Comparison of ENCODE assay signal across 17 cellular contexts in the genomic region with DNA sequence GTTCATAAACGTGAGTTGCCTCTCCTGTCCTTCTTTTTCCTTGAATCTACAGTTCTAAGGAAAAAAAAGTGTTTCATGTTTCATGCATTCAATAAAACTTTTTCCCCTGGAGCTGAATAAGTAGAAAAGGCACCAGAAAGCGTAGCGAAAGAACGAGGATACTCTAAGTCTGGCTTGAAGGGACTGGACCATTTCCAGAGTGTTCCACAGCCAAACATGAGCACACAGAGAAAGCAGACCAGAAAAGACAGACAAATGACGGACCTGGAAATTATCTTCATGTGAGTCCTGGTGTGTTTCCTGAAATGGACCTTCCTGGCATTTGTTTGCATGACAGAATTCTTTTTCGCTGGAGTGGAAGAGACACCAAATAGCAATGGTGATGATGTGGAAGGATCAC.
DNase-seq lines count a peak whose midpoint lies in the region; ATAC-seq and TF ChIP-seq lines count a peak whose summit lies in the region.
"Had no signal": no experiment of that assay in that cellular context is flagged by ENCODE, and none has a peak within 500 bp of the region (broad histone marks: within the 10 kb centered on the region; RNA-seq: fewer than 3 reads in every experiment).

No MANE protein-coding gene starts in this region.

- no peak overlapping the region for H3K4me3 ChIP-seq in fibroblast of the aortic adventitia (ENCODE audit: low read depth, low read length)
- no peak overlapping the region for H3K4me3 ChIP-seq in psoas muscle
- H3K4me3 ChIP-seq: BLaER1 had no signal

- in situ Hi-C loops in G401 (cut with HindIII; ENCODE audit: low sequenced_read_pairs), result no loop called here

- no peak overlapping the region for H3K27ac ChIP-seq in psoas muscle
- H3K27ac ChIP-seq: BLaER1, HL-60 had no signal

- intact Hi-C loops in psoas muscle (cut with DNase I), result loop anchor here (1.0 to 10.0 kb wide), 5 partner anchors 218 to 778 kb away; a partner anchor contains a TSS

- peaks cover 0 to 6% (median 2%) of the 10 kb centered on the region in 3 donors for H3K27me3 ChIP-seq in psoas muscle (ENCODE audit: insufficient read depth in 3 of 3, low read length in 2 of 3)
- H3K27me3 ChIP-seq: BLaER1 had no signal

- no peak overlapping the region for H3K4me3 Mint-ChIP-seq in activated naive CD4-positive, alpha-beta T cell treated with anti-CD3 and anti-CD28 coated beads, Interleukin-2, amount 50 U/mL, for 24 hours
- H3K4me3 Mint-ChIP-seq: CD14-positive monocyte; CD4-positive, alpha-beta memory T cell; H9 had no signal

- no peaks in the 10 kb centered on the region for H3K9me3 Mint-ChIP-seq in activated naive CD4-positive, alpha-beta T cell treated with anti-CD3 and anti-CD28 coated beads, Interleukin-2, amount 50 U/mL, for 24 hours
- H3K9me3 Mint-ChIP-seq: CD14-positive monocyte; CD4-positive, alpha-beta memory T cell; H9 had no signal

- H3K4me1 ChIP-seq in psoas muscle, result peaks cover 4% of the 10 kb centered on the region

- no peaks in the 10 kb centered on the region for H3K36me3 ChIP-seq in psoas muscle (ENCODE audit: insufficient read depth in 1 of 2, low read depth in 1 of 2)
- H3K36me3 ChIP-seq: BLaER1 had no signal

- H3K27ac Mint-ChIP-seq in activated naive CD4-positive, alpha-beta T cell treated with anti-CD3 and anti-CD28 coated beads, Interleukin-2, amount 50 U/mL, for 24 hours, result peak overlapping the region; percentile 19
- H3K27ac Mint-ChIP-seq: CD14-positive monocyte; CD4-positive, alpha-beta memory T cell; H9 had no signal

- no peak for ATAC-seq in HG02938 (IDR thresholded peaks at IDR 0.05; ENCODE audit: unreplicated experiment)
- ATAC-seq in psoas muscle, result no peak
- ATAC-seq in GM21786 (IDR thresholded peaks at IDR 0.05; ENCODE audit: unreplicated experiment), result no peak

- H3K4me1 Mint-ChIP-seq in activated naive CD4-positive, alpha-beta T cell treated with anti-CD3 and anti-CD28 coated beads, Interleukin-2, amount 50 U/mL, for 24 hours, result peaks cover 70% of the 10 kb centered on the region

- H3K36me3 Mint-ChIP-seq in activated naive CD4-positive, alpha-beta T cell treated with anti-CD3 and anti-CD28 coated beads, Interleukin-2, amount 50 U/mL, for 24 hours, result no peaks in the 10 kb centered on the region
- H3K36me3 Mint-ChIP-seq: CD14-positive monocyte; CD4-positive, alpha-beta memory T cell had no signal

- TF ChIP-seq CTCF in fibroblast of the aortic adventitia (IDR thresholded peaks at IDR 0.05; ENCODE audit: insufficient read depth, low read length) (no peak), psoas muscle (IDR thresholded peaks at IDR 0.05) (no peak)

- H3K27me3 Mint-ChIP-seq in activated naive CD4-positive, alpha-beta T cell treated with anti-CD3 and anti-CD28 coated beads, Interleukin-2, amount 50 U/mL, for 24 hours, result no peaks in the 10 kb centered on the region

- H3K9me3 ChIP-seq in psoas muscle, result no peaks in the 10 kb centered on the region
- H3K9me3 ChIP-seq: BLaER1 had no signal

- no peak for DNase-seq in activated naive CD4-positive, alpha-beta T cell (lab: John Stamatoyannopoulos, UW)
- DNase-seq in G401 (ENCODE audit: low spot score), result peak; percentile 49
- DNase-seq in cerebellar cortex (ENCODE audit: low spot score), result peak; percentile 40
- peak; percentile 5 for DNase-seq in fibroblast of the aortic adventitia (ENCODE audit: low read depth)
- no peak for DNase-seq in psoas muscle
- DNase-seq: 8988T; CD4-positive, alpha-beta memory T cell; DMS153; DMS79; GF-D8; H9 had no signal

- 28 to 43% (median 30%) methylated on average over 6 of the region's 6 CpGs for WGBS in psoas muscle, 3 donors

Comparison
In these comparisons a context has a peak if more than half of its experiments do, and no peak if none do; other contexts are left out.
1. DNase-seq: peak in G401 (single experiment), cerebellar cortex (single experiment) and fibroblast of the aortic adventitia (single experiment); none in activated naive CD4-positive, alpha-beta T cell (0 of 4) and psoas muscle (0 of 2).